In the genomic region with DNA sequence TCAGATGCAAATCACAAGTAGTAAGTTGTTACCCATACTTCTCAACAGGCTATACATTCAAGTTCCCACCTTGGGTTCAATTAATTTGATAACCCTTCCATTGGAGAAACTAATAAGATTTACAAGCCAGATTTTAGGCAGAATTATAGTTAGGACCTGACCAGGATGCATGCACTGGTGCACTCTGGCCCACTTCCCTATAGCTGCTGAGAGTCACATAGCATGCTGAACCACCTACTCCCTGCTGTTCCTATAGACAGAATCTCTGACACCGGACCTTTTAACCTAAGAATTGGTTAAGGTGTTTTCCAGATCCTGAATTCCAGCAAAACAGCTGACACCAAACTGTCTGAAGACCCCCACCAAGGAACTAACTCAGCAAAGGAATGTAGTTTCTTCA, we compare ENCODE assay signal across 18 cellular contexts.
"Had no signal": no experiment of that assay in that cellular context is flagged by ENCODE, and none has a peak within 500 bp of the region (broad histone marks: within the 10 kb centered on the region; RNA-seq: fewer than 3 reads in every experiment).

No MANE protein-coding gene starts in this region.

- H3K4me3 Mint-ChIP-seq: dendritic cell treated with granulocyte-macrophage colony-stimulating factor and Interleukin-4, amounts not matched to agents 40 ng/mL and 50 ng/mL, for 4 days; effector memory CD8-positive, alpha-beta T cell; naive thymus-derived CD8-positive, alpha-beta T cell; type B pancreatic cell had no signal

- H3K27me3 ChIP-seq: esophagus squamous epithelium, gastroesophageal sphincter, neutrophil, sigmoid colon, suprapubic skin, thyroid gland had no signal

- H3K27me3 Mint-ChIP-seq: dendritic cell treated with granulocyte-macrophage colony-stimulating factor and Interleukin-4, amounts not matched to agents 40 ng/mL and 50 ng/mL, for 4 days; effector memory CD8-positive, alpha-beta T cell; naive thymus-derived CD8-positive, alpha-beta T cell; type B pancreatic cell had no signal

- H3K27ac ChIP-seq: esophagus squamous epithelium, gastroesophageal sphincter, neutrophil, sigmoid colon, skin epidermis, suprapubic skin, thyroid gland had no signal

- ATAC-seq: effector memory CD8-positive, alpha-beta T cell; gastroesophageal sphincter; left colon; naive thymus-derived CD8-positive, alpha-beta T cell; stimulated activated naive CD8-positive, alpha-beta T cell treated with anti-CD3 and anti-CD28 coated beads, Interleukin-15, Interleukin-2, amounts not matched to agents 100 U/mL and 50 U/mL, for 24 hours had no signal

- H3K27ac Mint-ChIP-seq: dendritic cell treated with granulocyte-macrophage colony-stimulating factor and Interleukin-4, amounts not matched to agents 40 ng/mL and 50 ng/mL, for 4 days; effector memory CD8-positive, alpha-beta T cell; type B pancreatic cell had no signal

- DNase-seq: cerebellar nuclear complex; effector memory CD8-positive, alpha-beta T cell; esophagus squamous epithelium; foreskin fibroblast; left colon; naive thymus-derived CD8-positive, alpha-beta T cell; posterior cingulate gyrus; sigmoid colon; stimulated activated CD4-positive, alpha-beta T cell treated with anti-CD3 and anti-CD28 coated beads, Interleukin-2, amount 100 ng/mL, for 24 hours; stimulated activated CD4-positive, alpha-beta T cell treated with anti-CD3 and anti-CD28 coated beads, Interleukin-4, amount 100 ng/mL, for 4 hours; stimulated activated naive CD8-positive, alpha-beta T cell treated with anti-CD3 and anti-CD28 coated beads, Interleukin-15, Interleukin-2, amounts not matched to agents 100 U/mL and 50 U/mL, for 24 hours; thyroid gland had no signal

- H3K4me3 ChIP-seq: esophagus squamous epithelium, gastroesophageal sphincter, sigmoid colon, skin epidermis, suprapubic skin, thyroid gland had no signal

- H3K9me3 Mint-ChIP-seq: effector memory CD8-positive, alpha-beta T cell had no signal

- H3K36me3 ChIP-seq: esophagus squamous epithelium, gastroesophageal sphincter, neutrophil, sigmoid colon, suprapubic skin, thyroid gland had no signal

- H3K9me3 ChIP-seq: thyroid gland had no signal

- H3K4me1 ChIP-seq: esophagus squamous epithelium, gastroesophageal sphincter, sigmoid colon, suprapubic skin, thyroid gland had no signal
